32 cellular contexts compared by ENCODE assay signal in genomic region chr6:55998586-55998985, GRCh38.
"Had no signal": no experiment of that assay in that cellular context is flagged by ENCODE, and none has a peak within 500 bp of the region (broad histone marks: within the 10 kb centered on the region; RNA-seq: fewer than 3 reads in every experiment).

No MANE protein-coding gene starts in this region.

- H3K4me3 Mint-ChIP-seq: activated B cell treated with CpG ODN at 0.5 μM for 24 hours; activated CD4-positive, alpha-beta memory T cell treated with anti-CD3 and anti-CD28 coated beads, Interleukin-2, amount 10 ng/mL, durations not matched to agents 7 days and 5 days; activated CD4-positive, alpha-beta T cell treated with anti-CD3 and anti-CD28 coated beads, Interleukin-2, amount 10 ng/mL, durations not matched to agents 7 days and 5 days; activated naive CD4-positive, alpha-beta T cell treated with anti-CD3 and anti-CD28 coated beads for 36 hours; activated naive CD8-positive, alpha-beta T cell treated with anti-CD3 and anti-CD28 coated beads for 36 hours; activated T-cell treated with anti-CD3 and anti-CD28 coated beads, Interleukin-2, amount 50 U/mL, for 4 hours; activated T-cell treated with anti-CD3 and anti-CD28 coated beads, Interleukin-2, amount 50 U/mL, for 72 hours; activated T-helper 1 cell treated with anti-CD3 and anti-CD28 coated beads, Interleukin-12 subunit alpha, Interleukin-12 subunit beta, Interleukin-2, Interleukin-4 antibody, amounts not matched to agents 30 ng/mL and 10 ng/mL and 1 ng/mL, durations not matched to agents 14 hours and 24 hours and 36 hours; activated T-helper 17 cell treated with anti-CD3 and anti-CD28 coated beads, Interleukin-2, amount 50 U/mL, for 72 hours; brain; T-helper 1 cell treated with Interleukin-12 subunit alpha and Interleukin-12 subunit beta and Interleukin-4 antibody, amounts not matched to agents 30 μg/mL and 1 μg/mL, for 36 hours; T-helper 2 cell treated with Interferon-gamma antibody and Interleukin-4, amounts not matched to agents 5 μg/mL and 100 μg/mL, for 36 hours had no signal

- H3K36me3 ChIP-seq: ascending aorta had no signal

- H3K36me3 Mint-ChIP-seq: activated naive CD8-positive, alpha-beta T cell treated with anti-CD3 and anti-CD28 coated beads for 36 hours; brain had no signal

- H3K4me3 ChIP-seq: ascending aorta had no signal

- H3K27ac ChIP-seq: ascending aorta, VCaP had no signal

- H3K9me3 ChIP-seq: ascending aorta had no signal

- H3K9me3 Mint-ChIP-seq: activated B cell treated with CpG ODN at 0.5 μM for 24 hours; activated naive CD8-positive, alpha-beta T cell treated with anti-CD3 and anti-CD28 coated beads for 36 hours had no signal

- H3K4me1 ChIP-seq: ascending aorta had no signal

- FAIRE-seq: TTC549 had no signal

- DNase-seq: activated B cell treated with CpG ODN at 0.5 μM for 24 hours; activated CD4-positive, alpha-beta memory T cell treated with anti-CD3 and anti-CD28 coated beads, Interleukin-2, amount 10 ng/mL, durations not matched to agents 7 days and 5 days; activated CD4-positive, alpha-beta T cell treated with anti-CD3 and anti-CD28 coated beads for 4 hours; activated CD4-positive, alpha-beta T cell treated with anti-CD3 and anti-CD28 coated beads, Interleukin-2, amount 10 ng/mL, durations not matched to agents 7 days and 5 days; activated CD4-positive, alpha-beta T cell treated with anti-CD3 and anti-CD28 coated beads, Interleukin-2, amount 50 U/mL, for 48 hours; activated CD4-positive, CD25-positive, alpha-beta regulatory T cell treated with anti-CD3 and anti-CD28 coated beads, Interleukin-2, amount 50 U/mL, for 72 hours; activated CD8-positive, alpha-beta memory T cell treated with anti-CD3 and anti-CD28 coated beads, Interleukin-2, amount 50 U/mL, for 4 hours; activated effector memory CD4-positive, alpha-beta T cell treated with anti-CD3 and anti-CD28 coated beads, Interleukin-2, amount 50 U/mL, for 16 hours; activated gamma-delta T cell treated with Interleukin-2 at 50 U/mL for 16 hours; activated naive CD4-positive, alpha-beta T cell; activated naive CD4-positive, alpha-beta T cell treated with anti-CD3 and anti-CD28 coated beads for 36 hours; activated naive CD4-positive, alpha-beta T cell treated with anti-CD3 and anti-CD28 coated beads, Interleukin-2, amount 50 U/mL, for 16 hours; activated naive CD8-positive, alpha-beta T cell treated with anti-CD3 and anti-CD28 coated beads for 36 hours; activated T-cell treated with anti-CD3 and anti-CD28 coated beads for 4 hours; activated T-cell treated with anti-CD3 and anti-CD28 coated beads, Interleukin-2, amount 50 U/mL, for 1 hour; activated T-cell treated with anti-CD3 and anti-CD28 coated beads, Interleukin-2, amount 50 U/mL, for 4 hours; activated T-cell treated with anti-CD3 and anti-CD28 coated beads, Interleukin-2, amount 50 U/mL, for 72 hours; amygdala; anterior cingulate cortex; central memory CD4-positive, alpha-beta T cell; T-helper 1 cell; T-helper 2 cell; T-helper 9 cell had no signal

- H3K27me3 ChIP-seq: ascending aorta had no signal

- ATAC-seq: activated naive CD4-positive, alpha-beta T cell treated with anti-CD3 and anti-CD28 coated beads, Interleukin-2, amount 50 U/mL, for 72 hours; activated T-cell treated with anti-CD3 and anti-CD28 coated beads, Interleukin-2, amount 50 U/mL, for 4 hours; activated T-cell treated with anti-CD3 and anti-CD28 coated beads, Interleukin-2, amount 50 U/mL, for 72 hours; activated T-helper 17 cell treated with anti-CD3 and anti-CD28 coated beads, Interleukin-2, amount 50 U/mL, for 72 hours had no signal

- H3K27me3 Mint-ChIP-seq: activated B cell treated with CpG ODN at 0.5 μM for 24 hours; activated CD4-positive, alpha-beta memory T cell treated with anti-CD3 and anti-CD28 coated beads, Interleukin-2, amount 10 ng/mL, durations not matched to agents 7 days and 5 days; activated CD4-positive, alpha-beta T cell treated with anti-CD3 and anti-CD28 coated beads, Interleukin-2, amount 10 ng/mL, durations not matched to agents 7 days and 5 days; activated naive CD8-positive, alpha-beta T cell treated with anti-CD3 and anti-CD28 coated beads for 36 hours; activated T-helper 17 cell treated with anti-CD3 and anti-CD28 coated beads, Interleukin-2, amount 50 U/mL, for 72 hours; brain had no signal

- H3K27ac Mint-ChIP-seq: activated B cell treated with CpG ODN at 0.5 μM for 24 hours; activated CD4-positive, alpha-beta memory T cell treated with anti-CD3 and anti-CD28 coated beads, Interleukin-2, amount 10 ng/mL, durations not matched to agents 7 days and 5 days; activated CD4-positive, alpha-beta T cell treated with anti-CD3 and anti-CD28 coated beads, Interleukin-2, amount 10 ng/mL, durations not matched to agents 7 days and 5 days; activated naive CD4-positive, alpha-beta T cell treated with anti-CD3 and anti-CD28 coated beads for 36 hours; activated naive CD4-positive, alpha-beta T cell treated with anti-CD3 and anti-CD28 coated beads, Interleukin-2, amount 50 U/mL, for 72 hours; activated naive CD8-positive, alpha-beta T cell treated with anti-CD3 and anti-CD28 coated beads for 36 hours; activated T-cell treated with anti-CD3 and anti-CD28 coated beads, Interleukin-2, amount 50 U/mL, for 72 hours; activated T-helper 1 cell treated with anti-CD3 and anti-CD28 coated beads, Interleukin-12 subunit alpha, Interleukin-12 subunit beta, Interleukin-2, Interleukin-4 antibody, amounts not matched to agents 30 ng/mL and 10 ng/mL and 1 ng/mL, durations not matched to agents 14 hours and 24 hours and 36 hours; activated T-helper 17 cell treated with anti-CD3 and anti-CD28 coated beads, Interleukin-2, amount 50 U/mL, for 72 hours; brain; T-helper 1 cell treated with Interleukin-12 subunit alpha and Interleukin-12 subunit beta and Interleukin-4 antibody, amounts not matched to agents 30 μg/mL and 1 μg/mL, for 36 hours; T-helper 2 cell treated with Interferon-gamma antibody and Interleukin-4, amounts not matched to agents 5 μg/mL and 100 μg/mL, for 36 hours had no signal

- H3K4me1 Mint-ChIP-seq: activated B cell treated with CpG ODN at 0.5 μM for 24 hours; activated CD4-positive, alpha-beta memory T cell treated with anti-CD3 and anti-CD28 coated beads, Interleukin-2, amount 10 ng/mL, durations not matched to agents 7 days and 5 days; activated CD4-positive, alpha-beta T cell treated with anti-CD3 and anti-CD28 coated beads, Interleukin-2, amount 10 ng/mL, durations not matched to agents 7 days and 5 days; activated naive CD8-positive, alpha-beta T cell treated with anti-CD3 and anti-CD28 coated beads for 36 hours; activated T-helper 17 cell treated with anti-CD3 and anti-CD28 coated beads, Interleukin-2, amount 50 U/mL, for 72 hours; brain had no signal
